ENCODE assay signal across 18 cellular contexts in genomic region chr3:53051929-53052328, GRCh38. TPM values are rescaled to one million over a fixed set of nuclear protein-coding genes. Genes with fewer than 3 reads are reported as not detected.
DNase-seq lines count a peak whose midpoint lies in the region; ATAC-seq, FAIRE-seq and TF ChIP-seq lines count a peak whose summit lies in the region.
"Had no signal": no experiment of that assay in that cellular context is flagged by ENCODE, and none has a peak within 500 bp of the region (broad histone marks: within the 10 kb centered on the region; RNA-seq: fewer than 3 reads in every experiment).

No MANE protein-coding gene starts in this region.

- TF ChIP-seq CTCF in bronchial epithelial cell (IDR thresholded peaks at IDR 0.05; ENCODE audit: insufficient read depth, low read length, severe bottlenecking) (no peak), neural crest cell (conservative IDR thresholded peaks at IDR 0.05) (no peak)

- peak; percentile 55 for DNase-seq in NCI-H2107 treated with DMSO at 0.1 percent for 48 hours (lab: John Stamatoyannopoulos, UW; ENCODE audit: unreplicated experiment)
- DNase-seq in NCI-H2107 (lab: John Stamatoyannopoulos, UW): no peak
- peak; percentile 50 for DNase-seq in NCI-H146 treated with DMSO at 0.1 percent for 48 hours (lab: John Stamatoyannopoulos, UW; ENCODE audit: unreplicated experiment)
- DNase-seq in bronchial epithelial cell (ENCODE audit: low read depth): no peak
- DNase-seq in neural crest cell (ENCODE audit: low read depth, low spot score): no peak
- no peak for DNase-seq in stimulated activated naive CD8-positive, alpha-beta T cell treated with anti-CD3 and anti-CD28 coated beads, Interleukin-15, amount 100 ng/mL, for 72 hours
- DNase-seq in cortex of kidney (lab: John Stamatoyannopoulos, UW): no peak
- DNase-seq in SIG-M5 (lab: John Stamatoyannopoulos, UW): no peak
- DNase-seq: Calu3; CD4-positive, CD25-positive, alpha-beta regulatory T cell; DMS79; HCEC 1CT; NCI-H1417; NCI-H2029 treated with DMSO at 0.1 percent for 48 hours; Peyer's patch; Right ventricle myocardium superior had no signal

- H3K27ac Mint-ChIP-seq in neural crest cell (ENCODE audit: unreplicated experiment): no peak overlapping the region
- H3K27ac Mint-ChIP-seq in stimulated activated naive CD8-positive, alpha-beta T cell treated with anti-CD3 and anti-CD28 coated beads, Interleukin-15, amount 100 ng/mL, for 72 hours: no peak overlapping the region
- H3K27ac Mint-ChIP-seq: B cell had no signal

- peak overlapping the region; percentile 59 for H3K4me3 Mint-ChIP-seq in neural crest cell
- H3K4me3 Mint-ChIP-seq in stimulated activated naive CD8-positive, alpha-beta T cell treated with anti-CD3 and anti-CD28 coated beads, Interleukin-15, amount 100 ng/mL, for 72 hours: no peak overlapping the region
- H3K4me3 Mint-ChIP-seq: B cell had no signal

- H3K36me3 Mint-ChIP-seq in neural crest cell (ENCODE audit: low read depth): no peaks in the 10 kb centered on the region
- H3K36me3 Mint-ChIP-seq: CD4-positive, CD25-positive, alpha-beta regulatory T cell; IgD-negative memory B cell had no signal

- H3K9me3 Mint-ChIP-seq in neural crest cell: no peaks in the 10 kb centered on the region
- H3K9me3 Mint-ChIP-seq in stimulated activated naive CD8-positive, alpha-beta T cell treated with anti-CD3 and anti-CD28 coated beads, Interleukin-15, amount 100 ng/mL, for 72 hours: no peaks in the 10 kb centered on the region
- H3K9me3 Mint-ChIP-seq: IgD-negative memory B cell had no signal

- no peak overlapping the region for H3K4me3 ChIP-seq in bronchial epithelial cell (ENCODE audit: low read depth, low read length)
- H3K4me3 ChIP-seq: Peyer's patch had no signal

- FAIRE-seq in bronchial epithelial cell (lab: Jason Lieb, UNC): peak; percentile 50

- no peaks in the 10 kb centered on the region for H3K27me3 ChIP-seq in bronchial epithelial cell (ENCODE audit: control insufficient read depth, insufficient read depth, low read length)
- H3K27me3 ChIP-seq: Peyer's patch had no signal

- H3K4me1 Mint-ChIP-seq in neural crest cell: peaks cover 7% of the 10 kb centered on the region
- peaks cover 7% of the 10 kb centered on the region for H3K4me1 Mint-ChIP-seq in stimulated activated naive CD8-positive, alpha-beta T cell treated with anti-CD3 and anti-CD28 coated beads, Interleukin-15, amount 100 ng/mL, for 72 hours

- H3K36me3 ChIP-seq in bronchial epithelial cell (ENCODE audit: control insufficient read depth, insufficient read depth, low read length): no peaks in the 10 kb centered on the region
- H3K36me3 ChIP-seq: Peyer's patch had no signal

- ATAC-seq in stimulated activated naive CD8-positive, alpha-beta T cell treated with anti-CD3 and anti-CD28 coated beads, Interleukin-15, amount 100 ng/mL, for 72 hours: no peak

- peaks cover 25% of the 10 kb centered on the region for H3K27me3 Mint-ChIP-seq in neural crest cell (ENCODE audit: low read depth)
- peaks cover 9% of the 10 kb centered on the region for H3K27me3 Mint-ChIP-seq in stimulated activated naive CD8-positive, alpha-beta T cell treated with anti-CD3 and anti-CD28 coated beads, Interleukin-15, amount 100 ng/mL, for 72 hours
- H3K27me3 Mint-ChIP-seq: B cell, IgD-negative memory B cell had no signal

RNA-seq across cellular contexts. Expression of gene SFMBT1, which starts 6.1 kb away (rescaled TPM):
- total RNA-seq in bronchial epithelial cell: 7.6 and 8.1 TPM in 2 replicates
- total RNA-seq in neural crest cell: 19.8 and 20.6 TPM in 2 replicates

Comparison
In these comparisons a context has a peak if more than half of its experiments do, and no peak if none do; other contexts are left out.
1. DNase-seq: peak in NCI-H2107 treated with DMSO at 0.1 percent for 48 hours (single experiment) and NCI-H146 treated with DMSO at 0.1 percent for 48 hours (single experiment); none in NCI-H2107 (single experiment), bronchial epithelial cell (single experiment), neural crest cell (single experiment), stimulated activated naive CD8-positive, alpha-beta T cell treated with anti-CD3 and anti-CD28 coated beads, Interleukin-15, amount 100 ng/mL, for 72 hours (0 of 2), cortex of kidney (single experiment) and SIG-M5 (single experiment).